Comparison of ENCODE assay signal across 1 cellular context in genomic region chrX:47482512-47483309, GRCh38.
A peak's percentile ranks its signal among the peaks of the same experiment; 100 is the strongest.
TF ChIP-seq lines count a peak whose summit lies in the region.

ZNF41 (minus strand) TSS chrX:47483222; CDS start chrX:47467481, 15,741 bp downstream.

TF ChIP-seq in K562, 482 proteins besides CTCF, POLR2A, EP300 and RAD21 (continued from another document and continues in another):
- TF ChIP-seq CGGBP1 (CRISPR knock-in tag; IDR thresholded peaks at IDR 0.05) (no peak), MTA3 (IDR thresholded peaks at IDR 0.05; ENCODE audit: borderline replicate concordance) (peak; percentile 21; the same call in 1 of the 2 replicates), RFX5 (IDR thresholded peaks at IDR 0.05; ENCODE audit: low read depth, low read length) (no peak), POU5F1 (IDR thresholded peaks at IDR 0.05; ENCODE audit: borderline replicate concordance, low read depth, low read length, partially characterized antibody) (no peak), RCOR1 (IDR thresholded peaks at IDR 0.05; ENCODE audit: borderline replicate concordance in 1 of 2, low read depth in 2 of 2, low read length in 2 of 2) (no peak; a peak in 1 of 4 replicates), E2F1 (CRISPR knock-in tag; IDR thresholded peaks at IDR 0.05) (no peak), USF2 (CRISPR knock-in tag; IDR thresholded peaks at IDR 0.05) (no peak), ZNF165 (CRISPR knock-in tag; IDR thresholded peaks at IDR 0.05; ENCODE audit: borderline replicate concordance) (no peak), FOXK2 (conservative IDR thresholded peaks at IDR 0.05 in 1 of 2, IDR thresholded peaks at IDR 0.05 in 1 of 2; ENCODE audit: low read depth in 2 of 2) (no peak; a peak in 1 of 4 replicates), JUNB (CRISPR knock-in tag; conservative IDR thresholded peaks at IDR 0.05) (no peak), TAF9B (IDR thresholded peaks at IDR 0.05; ENCODE audit: partially characterized antibody) (peak; percentile 35), ZNF449 (CRISPR knock-in tag; IDR thresholded peaks at IDR 0.05) (no peak), NFIX (CRISPR knock-in tag; IDR thresholded peaks at IDR 0.05; ENCODE audit: low read depth) (no peak), ZBTB9 (CRISPR knock-in tag; IDR thresholded peaks at IDR 0.05) (no peak), ZNF655 (CRISPR knock-in tag; IDR thresholded peaks at IDR 0.05) (no peak), ZNF121 (CRISPR knock-in tag; conservative IDR thresholded peaks at IDR 0.05) (no peak), CREBBP (IDR thresholded peaks at IDR 0.05; ENCODE audit: low read depth, low read length) (no peak), MTA1 (IDR thresholded peaks at IDR 0.05; ENCODE audit: borderline replicate concordance) (no peak), ELF2 (CRISPR knock-in tag; IDR thresholded peaks at IDR 0.05) (peak; percentile 27; the same call in 1 of the 2 replicates), MIER1 (IDR thresholded peaks at IDR 0.05; ENCODE audit: low read depth) (no peak), CEBPG (CRISPR knock-in tag; IDR thresholded peaks at IDR 0.05) (no peak), CEBPG (tag; conservative IDR thresholded peaks at IDR 0.05 in 1 of 2, IDR thresholded peaks at IDR 0.05 in 1 of 2) (no peak), POLR2AphosphoS2 (IDR thresholded peaks at IDR 0.05; ENCODE audit: low read length) (no peak), KLF13 (tag; IDR thresholded peaks at IDR 0.05; ENCODE audit: borderline replicate concordance, low read depth) (no peak), SNIP1 (IDR thresholded peaks at IDR 0.05; ENCODE audit: low read depth) (no peak), IRF1 (CRISPR knock-in tag; IDR thresholded peaks at IDR 0.05; ENCODE audit: borderline replicate concordance) (no peak), ARHGAP35 (IDR thresholded peaks at IDR 0.05; ENCODE audit: partially characterized antibody) (no peak), ZNF717 (CRISPR knock-in tag; IDR thresholded peaks at IDR 0.05) (no peak), E2F5 (CRISPR knock-in tag; IDR thresholded peaks at IDR 0.05) (no peak), MLLT1 (IDR thresholded peaks at IDR 0.05) (no peak), POLR3A (IDR thresholded peaks at IDR 0.05; ENCODE audit: borderline replicate concordance, extremely low read depth, insufficient read depth, insufficient read length) (no peak), TSC22D4 (tag; IDR thresholded peaks at IDR 0.05) (no peak), NFXL1 (CRISPR knock-in tag; IDR thresholded peaks at IDR 0.05) (no peak), TCF7L2 (IDR thresholded peaks at IDR 0.05; ENCODE audit: low read depth, low read length) (peak; percentile 87), CCNT2 (IDR thresholded peaks at IDR 0.05; ENCODE audit: borderline replicate concordance, extremely low read depth, insufficient read length, low read depth, low read length) (no peak), ASH1L (IDR thresholded peaks at IDR 0.05; ENCODE audit: borderline replicate concordance, low read depth, partially characterized antibody) (no peak), RNF219 (CRISPR knock-in tag; IDR thresholded peaks at IDR 0.05) (no peak), CBX5 (IDR thresholded peaks at IDR 0.05; ENCODE audit: borderline replicate concordance, low read depth) (no peak), PKNOX1 (IDR thresholded peaks at IDR 0.05) (no peak), ARID2 (IDR thresholded peaks at IDR 0.05) (no peak), TCF7 (IDR thresholded peaks at IDR 0.05; ENCODE audit: borderline replicate concordance) (no peak), SRSF1 (IDR thresholded peaks at IDR 0.05; ENCODE audit: low read depth, low read length) (no peak), TAF15 (IDR thresholded peaks at IDR 0.05; ENCODE audit: low read depth, low read length) (no peak), SMARCC2 (IDR thresholded peaks at IDR 0.05; ENCODE audit: low read depth) (no peak), TAF1 (IDR thresholded peaks at IDR 0.05; ENCODE audit: control insufficient read depth, extremely low read depth, insufficient read depth, low read length, severe bottlenecking) (peak; percentile 53), BRD4 (IDR thresholded peaks at IDR 0.05) (no peak), ESRRB (CRISPR knock-in tag; IDR thresholded peaks at IDR 0.05; ENCODE audit: borderline replicate concordance) (no peak), GABPB2 (CRISPR knock-in tag; conservative IDR thresholded peaks at IDR 0.05) (no peak), ZNF592 (IDR thresholded peaks at IDR 0.05) (0 out of 2 replicates have a peak, but pooled peaks have one; percentile 31), NFATC3 (IDR thresholded peaks at IDR 0.05) (no peak), POLR3G (IDR thresholded peaks at IDR 0.05; ENCODE audit: extremely low read depth, insufficient read length, insufficient replicate concordance) (no peak), ZZZ3 (IDR thresholded peaks at IDR 0.05) (no peak)
